In genomic region chr17:11644265-11645212, GRCh38 we compare ENCODE assay signal across 8 cellular contexts. TPM values are rescaled to one million over a fixed set of nuclear protein-coding genes. Genes with fewer than 3 reads are reported as not detected.
DNase-seq lines count a peak whose midpoint lies in the region; ATAC-seq and TF ChIP-seq lines count a peak whose summit lies in the region.

No MANE protein-coding gene starts in this region.

- no peak overlapping the region for H3K9ac ChIP-seq in parathyroid adenoma

- H3K4me3 ChIP-seq in parathyroid adenoma (ENCODE audit: low read depth, low read length), result no peak overlapping the region

- H3K27ac ChIP-seq in parathyroid adenoma, result no peak overlapping the region

- no peaks in the 10 kb centered on the region for H3K4me1 Mint-ChIP-seq in activated T-cell treated with anti-CD3 and anti-CD28 coated beads, Interleukin-2, amount 50 U/mL, for 72 hours (ENCODE audit: low read depth)

- H3K4me3 Mint-ChIP-seq in activated T-cell treated with anti-CD3 and anti-CD28 coated beads, Interleukin-2, amount 50 U/mL, for 72 hours, result no peak overlapping the region

- no peaks in the 10 kb centered on the region for H3K9me3 ChIP-seq in parathyroid adenoma (ENCODE audit: control insufficient read depth, low read length)

- peak; percentile 54 for ATAC-seq in HG02610 (IDR thresholded peaks at IDR 0.05; ENCODE audit: unreplicated experiment)
- peak in 1 of 2 donors; percentile 36 for ATAC-seq in activated T-cell treated with anti-CD3 and anti-CD28 coated beads, Interleukin-2, amount 50 U/mL, for 72 hours (replicated peaks in 1 of 2)
- ATAC-seq in HG03025 (IDR thresholded peaks at IDR 0.05; ENCODE audit: low FRiP score, unreplicated experiment), result no peak

- H2AFZ ChIP-seq in parathyroid adenoma, result no peak overlapping the region

- TF ChIP-seq CTCF in parathyroid adenoma (IDR thresholded peaks at IDR 0.05), result peak; percentile 89

- no peak overlapping the region for H3K4me2 ChIP-seq in parathyroid adenoma (ENCODE audit: low read length)

- H3K79me2 ChIP-seq in parathyroid adenoma, result no peaks in the 10 kb centered on the region

- H3K27me3 ChIP-seq in parathyroid adenoma (ENCODE audit: control insufficient read depth, insufficient read depth, low read length), result no peaks in the 10 kb centered on the region

- H3K36me3 ChIP-seq in parathyroid adenoma (ENCODE audit: control insufficient read depth, insufficient read depth, low read length), result no peaks in the 10 kb centered on the region

- DNase-seq in COLO829 (ENCODE audit: low spot score) (peak; percentile 64), NCI-H526 treated with DMSO at 0.1 percent for 48 hours (lab: John Stamatoyannopoulos, UW) (peak; percentile 23), glomerular endothelial cell (ENCODE audit: extremely low read depth, low read depth, low spot score) (peak; percentile 18), GF-D8 (lab: John Stamatoyannopoulos, UW) (no peak)
- peak; percentile 38 to 50 for DNase-seq in activated T-cell treated with anti-CD3 and anti-CD28 coated beads, Interleukin-2, amount 50 U/mL, for 72 hours

- H3K27me3 Mint-ChIP-seq in activated T-cell treated with anti-CD3 and anti-CD28 coated beads, Interleukin-2, amount 50 U/mL, for 72 hours (ENCODE audit: low read depth), result peaks cover 7% of the 10 kb centered on the region

- H3K27ac Mint-ChIP-seq in activated T-cell treated with anti-CD3 and anti-CD28 coated beads, Interleukin-2, amount 50 U/mL, for 72 hours, result no peak overlapping the region

- H3K4me1 ChIP-seq in parathyroid adenoma, result peaks cover 8% of the 10 kb centered on the region

- no peaks in the 10 kb centered on the region for H3K36me3 Mint-ChIP-seq in activated T-cell treated with anti-CD3 and anti-CD28 coated beads, Interleukin-2, amount 50 U/mL, for 72 hours (ENCODE audit: insufficient read depth in 2 of 2)

- H3K9me3 Mint-ChIP-seq in activated T-cell treated with anti-CD3 and anti-CD28 coated beads, Interleukin-2, amount 50 U/mL, for 72 hours, result peaks cover 0 to 2% of the 10 kb centered on the region in 2 donors

RNA-seq across cellular contexts. Expression of gene DNAH9, which starts 46.3 kb away (rescaled TPM):
- total RNA-seq in activated T-cell treated with anti-CD3 and anti-CD28 coated beads, Interleukin-2, amount 50 U/mL, for 72 hours, result not detected
- not detected in 2 replicates for total RNA-seq in glomerular endothelial cell
